Comparison of ENCODE assay signal across 8 cellular contexts in genomic region chr4:77203380-77204197, GRCh38. TPM values are rescaled to one million over a fixed set of nuclear protein-coding genes. Genes with fewer than 3 reads are reported as not detected.
DNase-seq lines count a peak whose midpoint lies in the region; ATAC-seq, FAIRE-seq and TF ChIP-seq lines count a peak whose summit lies in the region.

No MANE protein-coding gene starts in this region.

- H3K27me3 Mint-ChIP-seq in natural killer cell (ENCODE audit: low read depth in 2 of 2) = peaks cover 0 to 10% of the 10 kb centered on the region in 2 donors

- no peaks in the 10 kb centered on the region for H3K9me3 Mint-ChIP-seq in natural killer cell

- H3K4me3 Mint-ChIP-seq in natural killer cell = no peak overlapping the region

- TF ChIP-seq CTCF in GM13977 (IDR thresholded peaks at IDR 0.05; ENCODE audit: extremely low read depth, insufficient read depth, missing control alignments) (peak; percentile 84), natural killer cell (IDR thresholded peaks at IDR 0.05) (peak; percentile 78)

- ATAC-seq in HG03159 (IDR thresholded peaks at IDR 0.05; ENCODE audit: unreplicated experiment) (peak; percentile 78), esophagus mucosa (peak; percentile 17), natural killer cell (peak; percentile 72 to 84 (median 75))

- intact Hi-C loops in natural killer cell (cut with micrococcal nuclease) = loop anchor here (1.0 kb wide), 2 partner anchors 108 to 151 kb away; no protein-coding TSS in a partner anchor

- in situ Hi-C loops in GM13977 (cut with MboI; ENCODE audit: low pct_unique_long_range_greater_than_20kb, low sequenced_read_pairs, unreplicated experiment) = loop anchor here (10.0 to 25.0 kb wide), 2 partner anchors 109 to 691 kb away; no protein-coding TSS in a partner anchor

- DNase-seq in GM13977 (ENCODE audit: low spot score) = peak; percentile 56
- DNase-seq in NOMO-1 treated with DMSO at 0.1 percent for 48 hours (lab: John Stamatoyannopoulos, UW; ENCODE audit: unreplicated experiment) = peak; percentile 63
- DNase-seq in activated T-cell treated with anti-CD3 and anti-CD28 coated beads for 24 hours (ENCODE audit: low read depth) = peak; percentile 53
- DNase-seq in natural killer cell = peak; percentile 45
- DNase-seq in stimulated activated naive CD4-positive, alpha-beta T cell treated with Interleukin-2 at 50 U/mL for 16 hours (lab: John Stamatoyannopoulos, UW) = peak; percentile 32

- no peaks in the 10 kb centered on the region for H3K36me3 Mint-ChIP-seq in natural killer cell

- no peak overlapping the region for H3K27ac Mint-ChIP-seq in natural killer cell

- H3K4me1 Mint-ChIP-seq in natural killer cell = peaks cover 0 to 6% of the 10 kb centered on the region in 2 donors

- peak; percentile 83 for FAIRE-seq in A204.1 (lab: Jason Lieb, UNC)

RNA-seq across cellular contexts. Expression of gene CCNG2, which starts 46.6 kb away (rescaled TPM):
- 70.4 TPM for total RNA-seq in esophagus mucosa
- total RNA-seq in natural killer cell = 10 to 100 TPM; 35.5 to 91.5 (median 40.6) TPM

Comparison
In these comparisons a context has a peak if more than half of its experiments do, and no peak if none do; other contexts are left out.
1. Peak in every context shown above with its lines: DNase-seq and ATAC-seq.
2. ATAC-seq: peak in every context shown above with its lines; median percentile 78 in HG03159; 75 in natural killer cell; 17 in esophagus mucosa.